ENCODE assay signal across 14 cellular contexts in the genomic region with DNA sequence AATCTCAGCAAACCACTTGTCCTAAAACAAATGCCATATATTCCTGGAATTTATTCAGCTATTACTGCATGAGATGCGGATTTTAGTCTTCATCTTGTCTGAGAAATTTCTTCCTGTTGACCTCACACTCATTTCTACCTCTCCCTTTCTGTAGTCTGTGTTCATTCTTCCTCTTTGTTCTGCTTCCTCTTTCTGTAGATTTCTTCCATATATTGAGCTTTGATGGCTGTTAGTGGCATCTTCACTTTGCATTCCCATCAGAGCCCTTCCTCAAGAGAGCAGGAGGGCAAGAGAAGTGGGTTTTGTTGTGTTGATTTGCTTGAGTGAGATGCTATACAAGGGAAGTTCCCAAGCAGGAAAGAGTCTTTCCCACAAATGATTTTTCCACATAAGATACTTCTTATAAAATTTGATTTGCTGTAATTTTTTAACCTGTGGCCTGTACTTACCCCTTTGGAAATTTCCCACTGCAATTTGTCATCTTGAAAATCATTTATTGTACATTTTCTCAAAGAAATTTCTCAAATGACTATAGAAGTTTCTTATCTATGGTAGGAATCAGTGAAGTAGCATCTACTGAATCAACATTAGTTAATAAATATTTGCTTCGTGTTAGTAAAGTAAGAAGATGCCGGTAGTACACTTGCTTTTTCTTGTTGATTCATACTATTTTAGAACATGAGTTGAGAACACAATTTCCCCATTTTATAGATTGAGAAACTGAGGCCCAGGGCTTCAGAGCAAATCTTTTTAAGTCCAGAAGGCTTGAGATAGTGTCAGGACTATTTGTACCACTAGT. TPM values are rescaled to one million over a fixed set of nuclear protein-coding genes. Genes with fewer than 3 reads are reported as not detected.
A peak's percentile ranks its signal among the peaks of the same experiment; 100 is the strongest.
DNase-seq lines count a peak whose midpoint lies in the region; ATAC-seq, FAIRE-seq and TF ChIP-seq lines count a peak whose summit lies in the region.
"Had no signal": no experiment of that assay in that cellular context is flagged by ENCODE, and none has a peak within 500 bp of the region (broad histone marks: within the 10 kb centered on the region; RNA-seq: fewer than 3 reads in every experiment).

No MANE protein-coding gene starts in this region.

- H3K36me3 Mint-ChIP-seq in MCF 10A (ENCODE audit: insufficient read depth, unreplicated experiment) = peaks cover 12% of the 10 kb centered on the region

- WGBS in K562 (ENCODE audit: insufficient coverage, low coverage, missing lambda C conversion rate) = 89% methylated on average over 3 of the region's 3 CpGs
- WGBS in mammary epithelial cell (ENCODE audit: low coverage, missing lambda C conversion rate) = 100% methylated on average over 3 of the region's 3 CpGs

- peaks cover 48% of the 10 kb centered on the region for H3K79me2 ChIP-seq in DOHH2 (ENCODE audit: control insufficient read depth, low read length)
- peaks cover 38% of the 10 kb centered on the region for H3K79me2 ChIP-seq in K562 (ENCODE audit: control insufficient read depth, insufficient read depth, low read length)
- peaks cover 58% of the 10 kb centered on the region for H3K79me2 ChIP-seq in mammary epithelial cell (ENCODE audit: insufficient read depth, low read length)

- DNase-seq in HL-60 (ENCODE audit: low read depth in 1 of 2, low spot score in 1 of 2) (peak in 1 of 2 experiments; percentile 21), K562 (ENCODE audit: extremely low read depth in 1 of 4, low spot score in 3 of 4) (no peak), uterus (no peak), MCF 10A (ENCODE audit: unreplicated experiment) (no peak), mammary epithelial cell (no peak)
- DNase-seq: activated naive CD4-positive, alpha-beta T cell treated with Interleukin-2 at 50 U/mL for 16 hours; effector CD4-positive, alpha-beta T cell; MM.1S had no signal

- H3K27ac ChIP-seq in DOHH2 (ENCODE audit: low read depth, low read length) = peak overlapping the region; percentile 13; the same call in 1 of the 2 replicates
- 0 out of 2 replicates have a peak overlapping the region, but pooled peaks have one; percentile 11 for H3K27ac ChIP-seq in HL-60 (replicated peaks)
- H3K27ac ChIP-seq in K562 (ENCODE audit: extremely low read depth, low read depth, low read length) = no peak overlapping the region
- H3K27ac ChIP-seq in uterus = no peak overlapping the region
- no peak overlapping the region for H3K27ac ChIP-seq in mammary epithelial cell (ENCODE audit: insufficient read depth, low read depth, low read length)
- H3K27ac ChIP-seq: C4-2B had no signal

- H4K20me1 ChIP-seq in DOHH2 (ENCODE audit: control insufficient read depth, insufficient read depth, low read depth, low read length) = no peaks in the 10 kb centered on the region
- H4K20me1 ChIP-seq in K562 (replicated peaks; ENCODE audit: control insufficient read depth, insufficient read depth, low read length) = no peaks in the 10 kb centered on the region
- no peaks in the 10 kb centered on the region for H4K20me1 ChIP-seq in mammary epithelial cell (ENCODE audit: insufficient read depth, low read length)

- BruUV-seq in K562 (replicated peaks; lab: Mats Ljungman, UMichigan) (no TSS peak), MCF 10A (replicated peaks; lab: Mats Ljungman, UMichigan) (no TSS peak), mammary epithelial cell (replicated peaks; lab: Mats Ljungman, UMichigan) (no TSS peak)

- no peak for TF ChIP-seq EP300 in K562 (IDR thresholded peaks at IDR 0.05; ENCODE audit: low read length)

- H3K4me1 Mint-ChIP-seq in MCF 10A (ENCODE audit: insufficient read depth, unreplicated experiment) = peaks cover 36% of the 10 kb centered on the region

- no peaks in the 10 kb centered on the region for H3K9me2 ChIP-seq in DOHH2 (replicated peaks; ENCODE audit: control insufficient read depth, low read length)

- H3K27me3 ChIP-seq in DOHH2 (ENCODE audit: control insufficient read depth, low read length) (no peaks in the 10 kb centered on the region), HL-60 (ENCODE audit: insufficient read depth, poor library complexity, severe bottlenecking) (no peaks in the 10 kb centered on the region), K562 (ENCODE audit: control insufficient read depth in 2 of 2, insufficient read depth in 2 of 2, low read length in 2 of 2) (no peaks in the 10 kb centered on the region), uterus (no peaks in the 10 kb centered on the region), mammary epithelial cell (ENCODE audit: insufficient read depth, low read length) (no peaks in the 10 kb centered on the region)

- no peak for TF ChIP-seq RAD21 in K562 (CRISPR knock-in tag; conservative IDR thresholded peaks at IDR 0.05 in 1 of 2, IDR thresholded peaks at IDR 0.05 in 1 of 2)

- TF ChIP-seq POLR2A in K562 (conservative IDR thresholded peaks at IDR 0.05) (no peak), uterus (IDR thresholded peaks at IDR 0.05) (no peak)

- POLR2A ChIA-PET in K562 (lab: Yijun Ruan, JAX) (no interaction called here), MCF 10A (lab: Yijun Ruan, JAX) (interaction anchor here (0.9 to 1.6 kb wide), 2 partner anchors 12 to 13 kb away, joined by 3 to 4 read pairs; no protein-coding TSS in a partner anchor)

- peaks cover 3% of the 10 kb centered on the region for H3F3A ChIP-seq in DOHH2 (ENCODE audit: control insufficient read depth, insufficient read depth)

- CTCF ChIA-PET in K562 (lab: Yijun Ruan, JAX; ENCODE audit: low intra/inter-chr PET ratio) (interaction anchor here (0.6 kb wide), 1 partner anchor 301 kb away, joined by 3 read pairs; no protein-coding TSS in a partner anchor), MCF 10A (lab: Yijun Ruan, JAX) (interaction anchor here (0.6 to 1.2 kb wide), 3 partner anchors 10 to 338 kb away, joined by 3 to 4 read pairs (median 3); no protein-coding TSS in a partner anchor), mammary epithelial cell (lab: Charles Lee; ENCODE audit: low non-redundant PET) (no interaction called here)

- ATAC-seq in GM21515 (IDR thresholded peaks at IDR 0.05; ENCODE audit: unreplicated experiment) = peak; percentile 43
- no peak for ATAC-seq in K562
- no peak for ATAC-seq in HG02798 (IDR thresholded peaks at IDR 0.05; ENCODE audit: poor library complexity, unreplicated experiment)

- no peaks in the 10 kb centered on the region for H3K9me3 ChIP-seq in DOHH2 (ENCODE audit: control insufficient read depth, insufficient read depth, low read length)
- H3K9me3 ChIP-seq in K562 (replicated peaks; ENCODE audit: control insufficient read depth, insufficient read depth, low read depth, low read length) = no peaks in the 10 kb centered on the region
- no peaks in the 10 kb centered on the region for H3K9me3 ChIP-seq in uterus
- H3K9me3 ChIP-seq in mammary epithelial cell (replicated peaks; ENCODE audit: insufficient read depth, low read length) = no peaks in the 10 kb centered on the region

- H3K4me2 ChIP-seq in DOHH2 (ENCODE audit: low read length) (peak overlapping the region; percentile 30), K562 (ENCODE audit: insufficient read depth, low read length) (no peak overlapping the region), mammary epithelial cell (ENCODE audit: insufficient read depth, low read depth, low read length) (no peak overlapping the region)

- TF ChIP-seq CTCF in DOHH2 (IDR thresholded peaks at IDR 0.05; ENCODE audit: low read depth, low read length, poor library complexity, severe bottlenecking) (no peak), HL-60 (IDR thresholded peaks at IDR 0.05; ENCODE audit: insufficient read depth, low read length) (no peak), K562 (IDR thresholded peaks at IDR 0.05 in 2 of 3, conservative IDR thresholded peaks at IDR 0.05 in 1 of 3; ENCODE audit: insufficient read depth in 2 of 3, low read depth in 1 of 3, low read length in 3 of 3) (no peak), uterus (IDR thresholded peaks at IDR 0.05) (no peak), MCF 10A (IDR thresholded peaks at IDR 0.05; ENCODE audit: unreplicated experiment) (no peak), mammary epithelial cell (conservative IDR thresholded peaks at IDR 0.05 in 1 of 2, IDR thresholded peaks at IDR 0.05 in 1 of 2; ENCODE audit: extremely low read depth in 1 of 2, insufficient read depth in 1 of 2, low read depth in 1 of 2, low read length in 2 of 2) (no peak)

- H3K9ac ChIP-seq in K562 (ENCODE audit: insufficient read depth in 1 of 2, low read depth in 2 of 2, low read length in 2 of 2) = no peak overlapping the region
- no peak overlapping the region for H3K9ac ChIP-seq in mammary epithelial cell (ENCODE audit: insufficient read depth, low read length)

- no peak overlapping the region for H3K4me3 Mint-ChIP-seq in MCF 10A (ENCODE audit: unreplicated experiment)
- H3K4me3 Mint-ChIP-seq: nephron had no signal

- H3K27ac Mint-ChIP-seq in MCF 10A (ENCODE audit: low read depth, unreplicated experiment) = no peak overlapping the region
- H3K27ac Mint-ChIP-seq: nephron had no signal

- H3K4me3 ChIP-seq in DOHH2 (ENCODE audit: low read length) (peak overlapping the region; percentile 19; the same call in 1 of the 2 replicates), HL-60 (replicated peaks; ENCODE audit: insufficient read depth, low read length) (no peak overlapping the region), K562 (no peak overlapping the region), uterus (no peak overlapping the region), mammary epithelial cell (replicated peaks in 1 of 3; ENCODE audit: insufficient read depth in 1 of 3, low read depth in 2 of 3, low read length in 3 of 3) (no peak overlapping the region)

- in situ Hi-C loops in K562 (cut with MboI) (no loop called here), mammary epithelial cell (cut with MboI; ENCODE audit: low sequenced_read_pairs in 2 of 2) (no loop called here)

- H3K9me3 Mint-ChIP-seq in MCF 10A (ENCODE audit: unreplicated experiment) = no peaks in the 10 kb centered on the region
- H3K9me3 Mint-ChIP-seq: nephron had no signal

- peaks cover 57% of the 10 kb centered on the region for H3K36me3 ChIP-seq in DOHH2 (ENCODE audit: control insufficient read depth, low read length)
- peaks cover 59% of the 10 kb centered on the region for H3K36me3 ChIP-seq in K562 (ENCODE audit: control insufficient read depth, insufficient read depth, low read length)
- H3K36me3 ChIP-seq in uterus = no peaks in the 10 kb centered on the region
- no peaks in the 10 kb centered on the region for H3K36me3 ChIP-seq in mammary epithelial cell (ENCODE audit: insufficient read depth, low read length)

- no peak for FAIRE-seq in K562 (lab: Jason Lieb, UNC)
- FAIRE-seq: TTC549 had no signal

- no peaks in the 10 kb centered on the region for H3K27me3 Mint-ChIP-seq in MCF 10A (ENCODE audit: insufficient read depth, unreplicated experiment)

- H3K9me1 ChIP-seq in K562 (ENCODE audit: control insufficient read depth, insufficient read depth, low read length) = no peaks in the 10 kb centered on the region

- H3K4me1 ChIP-seq in DOHH2 (ENCODE audit: control insufficient read depth, low read length) (peaks cover 44% of the 10 kb centered on the region), K562 (replicated peaks in 1 of 2; ENCODE audit: control insufficient read depth in 2 of 2, insufficient read depth in 2 of 2, low read length in 2 of 2) (peaks cover 0 to 12% of the 10 kb centered on the region in 2 experiments; a peak in 3 of 5 replicates), uterus (no peaks in the 10 kb centered on the region), mammary epithelial cell (ENCODE audit: insufficient read depth, low read length) (peaks cover 57% of the 10 kb centered on the region)

- H2AFZ ChIP-seq in K562 (ENCODE audit: low read depth, low read length) (no peak overlapping the region), mammary epithelial cell (ENCODE audit: low read depth, low read length) (no peak overlapping the region)

- dilution Hi-C loops in mammary epithelial cell (cut with HindIII; ENCODE audit: low sequenced_read_pairs) = no loop called here

- intact Hi-C loops in K562 (cut with micrococcal nuclease) (no loop called here), uterus (cut with DNase I; ENCODE audit: low total_unique reads) (no loop called here), MCF 10A (cut with micrococcal nuclease) (no loop called here), mammary epithelial cell (cut with micrococcal nuclease) (no loop called here)

RNA-seq across cellular contexts. Expression of a gene that starts 43.8 kb away (rescaled TPM):
- 89.3 and 263 TPM in 2 replicates for total RNA-seq in K562 (2011; cell fraction: chromatin; rRNA removed; ENCODE audit: low replicate concordance)
- total RNA-seq in K562 (2011; cell fraction: nucleolus; rRNA removed) = 37.0 and 55.8 TPM in 2 replicates
- total RNA-seq in K562 (2011; cell fraction: nucleoplasm; rRNA removed) = 93.4 and 112 TPM in 2 replicates
- total RNA-seq in K562 (2014; rRNA removed) = 47.3 and 48.9 TPM in 2 replicates
- 60.0 and 68.2 TPM in 2 replicates for total RNA-seq in K562 (2014; rRNA removed; fragmentation: Illumina TruSeq; extraction: Trizol)
- total RNA-seq in K562 (2015; rRNA removed; fragmentation: Illumina TruSeq; extraction: Trizol) = 60.3 and 62.6 TPM in 2 replicates
- 74.2 and 77.2 TPM in 2 replicates for total RNA-seq in K562 (2021)
- 39.0 and 45.1 TPM in 2 replicates for polyA plus RNA-seq in K562 (2011; rRNA removed)
- 16.5 and 25.0 TPM in 2 replicates for polyA plus RNA-seq in K562 (2011; cell fraction: cytosol; rRNA removed)
- polyA plus RNA-seq in K562 (2011; cell fraction: nucleus; rRNA removed) = 109 and 122 TPM in 2 replicates
- 24.3 and 31.1 TPM in 2 replicates for polyA plus RNA-seq in K562 (2012)
- polyA plus RNA-seq in K562 (2014; fragmentation: Illumina TruSeq; extraction: Trizol) = 39.4 and 51.8 TPM in 2 replicates
- 10 to 100 TPM; 21.0 to 24.0 TPM for polyA plus RNA-seq in K562 (2014; fragmentation: Nextera tagmentation; extraction: Ambion mirVana)
- 40.6 and 44.9 TPM in 2 replicates for polyA plus RNA-seq in K562 (2014; rRNA removed)
- polyA minus RNA-seq in K562 (2011; rRNA and poly(A)+ RNA removed) = 96.3 and 107 TPM in 2 replicates
- 24.5 and 37.7 TPM in 2 replicates for polyA minus RNA-seq in K562 (2011; cell fraction: cytosol; rRNA and poly(A)+ RNA removed)
- polyA minus RNA-seq in K562 (2011; cell fraction: nucleus; rRNA and poly(A)+ RNA removed) = 86.0 and 138 TPM in 2 replicates
- total RNA-seq in uterus = 10 to 100 TPM; 24.1 to 82.9 (median 46.6) TPM
- total RNA-seq in MCF 10A (2022) = 30.9 and 38.7 TPM in 2 replicates
- 10 to 100 TPM; 44.4 to 54.0 TPM for total RNA-seq in mammary epithelial cell
- 12.0 TPM for polyA plus RNA-seq in mammary epithelial cell
- 39.8 TPM for polyA minus RNA-seq in mammary epithelial cell

Comparison
In these comparisons a context has a peak if more than half of its experiments do, and no peak if none do; other contexts are left out.
1. H3K27ac ChIP-seq: peak in DOHH2 (single experiment) and HL-60 (single experiment); none in K562 (single experiment), uterus (0 of 2) and mammary epithelial cell (single experiment).